Comparison of ENCODE assay signal across 28 cellular contexts in the genomic region with DNA sequence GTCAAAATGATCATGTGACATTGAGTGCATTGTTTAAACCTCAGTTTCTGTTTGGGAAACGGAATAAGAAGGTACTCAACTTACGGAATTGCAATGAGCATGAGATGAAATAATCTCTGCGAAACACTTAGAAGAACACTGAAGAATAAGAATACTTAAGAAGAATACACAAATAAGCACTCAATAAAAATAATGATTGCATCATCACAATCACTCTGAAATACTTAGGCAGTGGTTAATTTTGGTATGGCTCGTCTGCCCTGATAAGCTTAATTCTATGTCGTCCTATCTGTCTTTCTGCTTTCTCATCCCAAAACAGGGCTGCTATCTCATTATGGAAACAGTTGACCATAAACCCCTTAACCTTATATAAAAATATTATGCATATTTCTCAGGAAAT.
"Had no signal": no experiment of that assay in that cellular context is flagged by ENCODE, and none has a peak within 500 bp of the region (broad histone marks: within the 10 kb centered on the region; RNA-seq: fewer than 3 reads in every experiment).

No MANE protein-coding gene starts in this region.

- H3K9me3 Mint-ChIP-seq: activated CD4-positive, alpha-beta memory T cell treated with anti-CD3 and anti-CD28 coated beads, Interleukin-2, amount 10 ng/mL, durations not matched to agents 7 days and 5 days; activated CD4-positive, alpha-beta T cell treated with anti-CD3 and anti-CD28 coated beads, Interleukin-2, amount 10 ng/mL, durations not matched to agents 24 days and 14 days; activated T-cell treated with anti-CD3 and anti-CD28 coated beads, Interleukin-2, amount 50 U/mL, for 24 hours; effector memory CD8-positive, alpha-beta T cell had no signal

- H3K36me3 Mint-ChIP-seq: activated naive CD8-positive, alpha-beta T cell had no signal

- H3K27ac Mint-ChIP-seq: activated CD4-positive, alpha-beta memory T cell treated with anti-CD3 and anti-CD28 coated beads, Interleukin-2, amount 10 ng/mL, durations not matched to agents 7 days and 5 days; activated CD4-positive, alpha-beta T cell treated with anti-CD3 and anti-CD28 coated beads for 36 hours; activated CD4-positive, alpha-beta T cell treated with anti-CD3 and anti-CD28 coated beads, Interleukin-2, amount 10 ng/mL, durations not matched to agents 24 days and 14 days; activated naive CD8-positive, alpha-beta T cell; activated T-cell treated with anti-CD3 and anti-CD28 coated beads, Interleukin-2, amount 50 U/mL, for 24 hours; activated T-helper 17 cell treated with anti-CD3 and anti-CD28 coated beads, Interleukin-2, amount 50 U/mL, for 72 hours; effector memory CD8-positive, alpha-beta T cell had no signal

- H3K27ac ChIP-seq: esophagus muscularis mucosa, foreskin keratinocyte, gastrocnemius medialis had no signal

- H3K27me3 ChIP-seq: esophagus muscularis mucosa, foreskin keratinocyte, gastrocnemius medialis, heart left ventricle had no signal

- H3K4me1 ChIP-seq: foreskin keratinocyte had no signal

- H3K9me3 ChIP-seq: esophagus muscularis mucosa, gastrocnemius medialis had no signal

- H3K27me3 Mint-ChIP-seq: activated CD4-positive, alpha-beta T cell treated with anti-CD3 and anti-CD28 coated beads, Interleukin-2, amount 10 ng/mL, durations not matched to agents 24 days and 14 days had no signal

- H3K4me3 Mint-ChIP-seq: activated CD4-positive, alpha-beta memory T cell treated with anti-CD3 and anti-CD28 coated beads, Interleukin-2, amount 10 ng/mL, durations not matched to agents 7 days and 5 days; activated CD4-positive, alpha-beta T cell treated with anti-CD3 and anti-CD28 coated beads for 36 hours; activated CD4-positive, alpha-beta T cell treated with anti-CD3 and anti-CD28 coated beads, Interleukin-2, amount 10 ng/mL, durations not matched to agents 24 days and 14 days; activated naive CD8-positive, alpha-beta T cell; activated T-cell treated with anti-CD3 and anti-CD28 coated beads, Interleukin-2, amount 50 U/mL, for 24 hours; activated T-helper 17 cell treated with anti-CD3 and anti-CD28 coated beads, Interleukin-2, amount 50 U/mL, for 72 hours; effector memory CD8-positive, alpha-beta T cell had no signal

- H3K4me3 ChIP-seq: esophagus muscularis mucosa, gastrocnemius medialis, heart left ventricle had no signal

- H3K4me1 Mint-ChIP-seq: activated CD4-positive, alpha-beta memory T cell treated with anti-CD3 and anti-CD28 coated beads, Interleukin-2, amount 10 ng/mL, durations not matched to agents 7 days and 5 days; activated CD4-positive, alpha-beta T cell treated with anti-CD3 and anti-CD28 coated beads for 36 hours; activated CD4-positive, alpha-beta T cell treated with anti-CD3 and anti-CD28 coated beads, Interleukin-2, amount 10 ng/mL, durations not matched to agents 24 days and 14 days; activated T-helper 17 cell treated with anti-CD3 and anti-CD28 coated beads, Interleukin-2, amount 50 U/mL, for 72 hours had no signal

- DNase-seq: activated CD4-positive, alpha-beta memory T cell treated with anti-CD3 and anti-CD28 coated beads, Interleukin-2, amount 10 ng/mL, durations not matched to agents 7 days and 5 days; activated CD4-positive, alpha-beta T cell treated with anti-CD3 and anti-CD28 coated beads for 36 hours; activated CD4-positive, alpha-beta T cell treated with anti-CD3 and anti-CD28 coated beads, Interleukin-2, amount 10 ng/mL, durations not matched to agents 24 days and 14 days; activated CD4-positive, CD25-positive, alpha-beta regulatory T cell; activated CD4-positive, CD25-positive, alpha-beta regulatory T cell treated with anti-CD3 and anti-CD28 coated beads, Interleukin-2, amount 50 U/mL, for 72 hours; activated CD8-positive, alpha-beta memory T cell treated with anti-CD3 and anti-CD28 coated beads, Interleukin-2, amount 50 U/mL, for 48 hours; activated effector memory CD4-positive, alpha-beta T cell treated with Interleukin-2 at 50 U/mL for 16 hours; activated gamma-delta T cell treated with Interleukin-2 at 50 U/mL for 16 hours; activated naive CD4-positive, alpha-beta T cell treated with anti-CD3 and anti-CD28 coated beads, Interleukin-2, amount 50 U/mL, for 16 hours; activated naive CD4-positive, alpha-beta T cell treated with Interleukin-2 at 50 U/mL for 16 hours; activated T-cell treated with anti-CD3 and anti-CD28 coated beads for 4 hours; activated T-cell treated with anti-CD3 and anti-CD28 coated beads, Interleukin-2, amount 50 U/mL, for 24 hours; amniotic stem cell; anterior cingulate cortex; caudate nucleus; cortex of kidney; dermis blood vessel endothelial cell; effector CD4-positive, alpha-beta T cell; effector memory CD8-positive, alpha-beta T cell; erythroblast; foreskin keratinocyte; gastrocnemius medialis; glutamatergic neuron; heart left ventricle; T-helper 2 cell had no signal

- H3K36me3 ChIP-seq: esophagus muscularis mucosa, gastrocnemius medialis, heart left ventricle had no signal

- ATAC-seq: activated CD4-positive, alpha-beta T cell treated with anti-CD3 and anti-CD28 coated beads for 36 hours; activated T-helper 17 cell treated with anti-CD3 and anti-CD28 coated beads, Interleukin-2, amount 50 U/mL, for 72 hours; effector memory CD8-positive, alpha-beta T cell; foreskin keratinocyte; gastrocnemius medialis; heart left ventricle had no signal
